Comparison of ENCODE assay signal across 20 cellular contexts in the genomic region with DNA sequence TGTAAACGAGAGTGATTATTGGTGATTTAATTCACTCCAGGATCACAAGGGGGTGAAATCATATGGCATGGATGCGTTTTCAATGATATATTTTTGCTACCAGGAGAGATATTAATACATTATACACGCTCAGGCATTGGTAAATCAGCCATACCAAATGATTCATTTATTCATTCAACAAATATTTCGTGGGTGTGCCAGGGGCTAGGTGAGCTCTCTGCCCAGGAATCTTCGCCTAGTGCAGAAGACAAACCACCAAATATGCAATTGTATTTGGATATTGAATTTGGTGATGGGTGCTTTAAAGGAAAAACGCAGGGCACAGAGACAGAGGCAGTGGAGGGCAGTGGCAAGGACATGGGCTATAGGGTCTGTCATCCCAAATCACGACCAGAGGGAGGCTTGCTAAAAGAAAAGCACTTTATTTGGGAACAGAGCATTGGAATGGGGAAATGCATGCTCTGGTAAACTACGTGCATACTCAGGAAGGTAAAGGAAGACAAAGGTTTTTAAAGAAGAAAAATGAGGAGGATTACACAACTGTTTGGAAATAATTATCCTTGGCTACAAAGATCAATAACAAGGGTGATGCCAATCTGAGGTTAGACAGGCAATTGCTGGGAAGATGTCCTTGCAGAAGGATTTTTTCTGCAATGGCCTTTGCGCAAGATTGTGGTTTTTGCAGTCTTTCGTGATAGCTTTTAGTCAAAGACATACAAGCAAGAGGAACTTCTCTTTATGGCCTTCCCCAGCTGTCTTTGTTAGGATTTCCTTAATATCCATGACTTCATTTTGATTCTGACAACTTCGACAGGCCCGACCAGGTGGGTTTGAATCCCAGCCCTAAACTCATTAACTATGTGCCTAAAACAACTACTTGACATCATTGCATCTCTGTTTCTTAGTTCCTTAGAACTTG. TPM values are rescaled to one million over a fixed set of nuclear protein-coding genes. Genes with fewer than 3 reads are reported as not detected.
DNase-seq lines count a peak whose midpoint lies in the region; ATAC-seq and TF ChIP-seq lines count a peak whose summit lies in the region.
"Had no signal": no experiment of that assay in that cellular context is flagged by ENCODE, and none has a peak within 500 bp of the region (broad histone marks: within the 10 kb centered on the region; RNA-seq: fewer than 3 reads in every experiment).

No MANE protein-coding gene starts in this region.

- no peaks in the 10 kb centered on the region for H3K4me1 Mint-ChIP-seq in CD8-positive, alpha-beta T cell (ENCODE audit: low read depth)
- H3K4me1 Mint-ChIP-seq: activated B cell treated with CpG ODN at 0.5 μM for 24 hours; stimulated activated naive CD8-positive, alpha-beta T cell treated with anti-CD3 and anti-CD28 coated beads, Interleukin-15, amount 100 ng/mL, for 72 hours had no signal

- H3K36me3 Mint-ChIP-seq in CD8-positive, alpha-beta T cell = no peaks in the 10 kb centered on the region
- H3K36me3 Mint-ChIP-seq: naive thymus-derived CD4-positive, alpha-beta T cell had no signal

- TF ChIP-seq CTCF in esophagus muscularis mucosa (IDR thresholded peaks at IDR 0.05) (no peak), mucosa of descending colon (IDR thresholded peaks at IDR 0.05) (no peak)
- no peak for TF ChIP-seq CTCF in CD8-positive, alpha-beta T cell (IDR thresholded peaks at IDR 0.05)

- H3K4me3 ChIP-seq in esophagus muscularis mucosa (no peak overlapping the region), mucosa of descending colon (no peak overlapping the region)
- H3K4me3 ChIP-seq in CD8-positive, alpha-beta T cell (ENCODE audit: low read depth, low read length) = no peak overlapping the region
- H3K4me3 ChIP-seq: psoas muscle had no signal

- peaks cover 0 to 8% (median 0%) of the 10 kb centered on the region in 4 donors for H3K27me3 ChIP-seq in esophagus muscularis mucosa
- H3K27me3 ChIP-seq in CD8-positive, alpha-beta T cell (ENCODE audit: insufficient read depth, low read length) = no peaks in the 10 kb centered on the region

- H3K27me3 Mint-ChIP-seq in CD8-positive, alpha-beta T cell (ENCODE audit: low read depth) = peaks cover 19% of the 10 kb centered on the region

- H3K9me3 ChIP-seq in esophagus muscularis mucosa = no peaks in the 10 kb centered on the region
- H3K9me3 ChIP-seq in mucosa of descending colon = no peaks in the 10 kb centered on the region
- H3K9me3 ChIP-seq in CD8-positive, alpha-beta T cell (ENCODE audit: low read length) = no peaks in the 10 kb centered on the region
- H3K9me3 ChIP-seq: psoas muscle had no signal

- POLR2A ChIA-PET in CD8-positive, alpha-beta T cell (lab: Charles Lee) = no interaction called here

- ATAC-seq in left lobe of liver (no peak), mucosa of descending colon (no peak)
- ATAC-seq in CD8-positive, alpha-beta T cell = no peak
- ATAC-seq: left cardiac atrium; naive thymus-derived CD4-positive, alpha-beta T cell; psoas muscle; stimulated activated naive CD8-positive, alpha-beta T cell treated with anti-CD3 and anti-CD28 coated beads, Interleukin-15, amount 100 ng/mL, for 72 hours had no signal

- H3K4me1 ChIP-seq in esophagus muscularis mucosa (no peaks in the 10 kb centered on the region), mucosa of descending colon (ENCODE audit: low read depth) (no peaks in the 10 kb centered on the region)
- H3K4me1 ChIP-seq in CD8-positive, alpha-beta T cell (ENCODE audit: insufficient read depth, low read length) = no peaks in the 10 kb centered on the region
- H3K4me1 ChIP-seq: psoas muscle had no signal

- no peak for TF ChIP-seq EP300 in esophagus muscularis mucosa (IDR thresholded peaks at IDR 0.05)

- H3K27ac Mint-ChIP-seq in CD8-positive, alpha-beta T cell = no peak overlapping the region
- H3K27ac Mint-ChIP-seq: activated B cell treated with CpG ODN at 0.5 μM for 24 hours; HFFc6; naive thymus-derived CD4-positive, alpha-beta T cell; stimulated activated naive CD8-positive, alpha-beta T cell treated with anti-CD3 and anti-CD28 coated beads, Interleukin-15, amount 100 ng/mL, for 72 hours had no signal

- CTCF ChIA-PET in CD8-positive, alpha-beta T cell (lab: Charles Lee) = no interaction called here

- 72% methylated on average over 12 of the region's 12 CpGs for WGBS in esophagus muscularis mucosa

- peak; percentile 29 for DNase-seq in Ammon's horn (ENCODE audit: low spot score)
- DNase-seq in M059J (ENCODE audit: low read depth) = peak; percentile 9
- peak; percentile 65 for DNase-seq in SIG-M5 (lab: John Stamatoyannopoulos, UW)
- DNase-seq in esophagus muscularis mucosa (ENCODE audit: extremely low spot score) = peak; percentile 70
- no peak for DNase-seq in left lobe of liver (ENCODE audit: low spot score)
- no peak for DNase-seq in mucosa of descending colon
- no peak for DNase-seq in CD8-positive, alpha-beta T cell
- no peak for DNase-seq in stimulated activated CD4-positive, alpha-beta T cell treated with anti-CD3 and anti-CD28 coated beads, Interleukin-4, amount 100 ng/mL, for 24 hours
- DNase-seq: activated B cell treated with CpG ODN at 0.5 μM for 24 hours; activated effector memory CD4-positive, alpha-beta T cell treated with anti-CD3 and anti-CD28 coated beads, Interleukin-2, amount 50 U/mL, for 16 hours; dermis blood vessel endothelial cell; GDM1; HFFc6; IMR-90; left cardiac atrium; naive thymus-derived CD4-positive, alpha-beta T cell; NCI-H1436; NCI-H446; psoas muscle; stimulated activated naive CD8-positive, alpha-beta T cell treated with anti-CD3 and anti-CD28 coated beads, Interleukin-15, amount 100 ng/mL, for 72 hours had no signal

- intact Hi-C loops in esophagus muscularis mucosa (cut with DNase I) = no loop called here
- intact Hi-C loops in mucosa of descending colon (cut with DNase I, micrococcal nuclease) = no loop called here
- intact Hi-C loops in CD8-positive, alpha-beta T cell (cut with DNase I, micrococcal nuclease) = no loop called here

- no peak overlapping the region for H3K4me3 Mint-ChIP-seq in CD8-positive, alpha-beta T cell
- H3K4me3 Mint-ChIP-seq: activated B cell treated with CpG ODN at 0.5 μM for 24 hours; HFFc6; naive thymus-derived CD4-positive, alpha-beta T cell; stimulated activated naive CD8-positive, alpha-beta T cell treated with anti-CD3 and anti-CD28 coated beads, Interleukin-15, amount 100 ng/mL, for 72 hours had no signal

- H3K36me3 ChIP-seq in esophagus muscularis mucosa (no peaks in the 10 kb centered on the region), mucosa of descending colon (ENCODE audit: low read depth) (no peaks in the 10 kb centered on the region)
- no peaks in the 10 kb centered on the region for H3K36me3 ChIP-seq in CD8-positive, alpha-beta T cell (ENCODE audit: insufficient read depth, low read length)

- no peak for TF ChIP-seq POLR2A in esophagus muscularis mucosa (IDR thresholded peaks at IDR 0.05; ENCODE audit: low read depth)

- H3K27ac ChIP-seq in esophagus muscularis mucosa (replicated peaks in 1 of 4) = no peak overlapping the region
- H3K27ac ChIP-seq in CD8-positive, alpha-beta T cell (ENCODE audit: low read depth, low read length) = no peak overlapping the region
- H3K27ac ChIP-seq: psoas muscle had no signal

- no peaks in the 10 kb centered on the region for H3K9me3 Mint-ChIP-seq in CD8-positive, alpha-beta T cell
- H3K9me3 Mint-ChIP-seq: activated B cell treated with CpG ODN at 0.5 μM for 24 hours; HFFc6; naive thymus-derived CD4-positive, alpha-beta T cell; stimulated activated naive CD8-positive, alpha-beta T cell treated with anti-CD3 and anti-CD28 coated beads, Interleukin-15, amount 100 ng/mL, for 72 hours had no signal

RNA-seq across cellular contexts. Expression of gene VRK1, which starts 13.6 kb away (rescaled TPM):
- 33.9 and 46.9 TPM in 2 replicates for total RNA-seq in M059J (2014; rRNA removed; shearing (Covaris generic))
- total RNA-seq in esophagus muscularis mucosa (10 to 100 TPM; 10.1 to 17.9 (median 14.3) TPM), left lobe of liver (1.8 TPM), mucosa of descending colon (10 to 100 TPM; 15.3 to 19.8 (median 19.4) TPM)
- total RNA-seq in CD8-positive, alpha-beta T cell = 10 to 100 TPM; 47.2 to 50.4 TPM

Comparison
In these comparisons a context has a peak if more than half of its experiments do, and no peak if none do; other contexts are left out.
1. DNase-seq: peak in Ammon's horn (single experiment), M059J (single experiment), SIG-M5 (single experiment) and esophagus muscularis mucosa (single experiment); none in left lobe of liver (single experiment), mucosa of descending colon (0 of 3), CD8-positive, alpha-beta T cell (0 of 7) and stimulated activated CD4-positive, alpha-beta T cell treated with anti-CD3 and anti-CD28 coated beads, Interleukin-4, amount 100 ng/mL, for 24 hours (single experiment).